Comparison of ENCODE assay signal across 8 cellular contexts in genomic region chr1:192530254-192530653, GRCh38.
DNase-seq lines count a peak whose midpoint lies in the region; ATAC-seq, FAIRE-seq and TF ChIP-seq lines count a peak whose summit lies in the region.

No MANE protein-coding gene starts in this region.

- no peaks in the 10 kb centered on the region for H3K27me3 ChIP-seq in DND-41 (ENCODE audit: insufficient read depth, low read length, poor library complexity)

- peaks cover 8% of the 10 kb centered on the region; the same call in 1 of the 2 replicates for H3K79me2 ChIP-seq in DND-41 (ENCODE audit: insufficient read depth, low read length)

- no peaks in the 10 kb centered on the region for H4K20me1 ChIP-seq in DND-41 (ENCODE audit: insufficient read depth, low read length)

- no peaks in the 10 kb centered on the region for H3K9me3 Mint-ChIP-seq in effector memory CD8-positive, alpha-beta T cell

- H2AFZ ChIP-seq in DND-41 (ENCODE audit: low read depth, low read length): peak overlapping the region; percentile 57

- peak overlapping the region; percentile 9 to 20 for H3K4me3 Mint-ChIP-seq in effector memory CD8-positive, alpha-beta T cell

- H3K9ac ChIP-seq in DND-41 (ENCODE audit: low read depth, low read length): peak overlapping the region; percentile 52

- peak; percentile 56 for ATAC-seq in DND-41 (ENCODE audit: insufficient read depth, low read depth)
- ATAC-seq in GM21381 (IDR thresholded peaks at IDR 0.05; ENCODE audit: unreplicated experiment): peak; percentile 94
- ATAC-seq in HG03558 (IDR thresholded peaks at IDR 0.05; ENCODE audit: extremely low read depth, unreplicated experiment): peak; percentile 90
- peak; percentile 61 for ATAC-seq in effector memory CD8-positive, alpha-beta T cell (replicated peaks)
- ATAC-seq in stimulated activated naive CD8-positive, alpha-beta T cell treated with anti-CD3 and anti-CD28 coated beads, Interleukin-15, Interleukin-2, amounts not matched to agents 100 U/mL and 50 U/mL, for 24 hours: peak; percentile 58

- H3K4me2 ChIP-seq in DND-41 (ENCODE audit: insufficient read depth, low read length): peak overlapping the region; percentile 57

- H3K27ac ChIP-seq in DND-41 (ENCODE audit: low read length): peak overlapping the region; percentile 88

- FAIRE-seq in RCC 7860 (lab: Jason Lieb, UNC): no peak

- peak overlapping the region in 1 of 2 donors; percentile 83 for H3K27ac Mint-ChIP-seq in effector memory CD8-positive, alpha-beta T cell

- H3K27me3 Mint-ChIP-seq in effector memory CD8-positive, alpha-beta T cell: no peaks in the 10 kb centered on the region

- DNase-seq in DND-41 (no peak), DMS53 treated with DMSO at 0.1 percent for 48 hours (lab: John Stamatoyannopoulos, UW; ENCODE audit: unreplicated experiment) (no peak), NCI-H2196 (lab: John Stamatoyannopoulos, UW; ENCODE audit: unreplicated experiment) (no peak), RCC 7860 (ENCODE audit: low spot score) (no peak)
- DNase-seq in effector memory CD8-positive, alpha-beta T cell: no peak
- DNase-seq in stimulated activated naive CD8-positive, alpha-beta T cell treated with anti-CD3 and anti-CD28 coated beads, Interleukin-15, Interleukin-2, amounts not matched to agents 100 U/mL and 50 U/mL, for 24 hours: no peak

- no peaks in the 10 kb centered on the region for H3K9me3 ChIP-seq in DND-41 (ENCODE audit: insufficient read depth, low read length, severe bottlenecking)

- H3K36me3 Mint-ChIP-seq in effector memory CD8-positive, alpha-beta T cell (ENCODE audit: insufficient read depth): no peaks in the 10 kb centered on the region

- peaks cover 15 to 26% of the 10 kb centered on the region in 2 donors for H3K4me1 Mint-ChIP-seq in effector memory CD8-positive, alpha-beta T cell (ENCODE audit: low read depth in 2 of 2)

- peaks cover 66% of the 10 kb centered on the region for H3K4me1 ChIP-seq in DND-41 (ENCODE audit: insufficient read depth, low read length)

- peak overlapping the region in 1 of 2 experiments; percentile 33; a peak in 2 of 4 replicates for H3K4me3 ChIP-seq in DND-41 (ENCODE audit: low read depth in 1 of 2, low read length in 2 of 2)

- TF ChIP-seq CTCF in DND-41 (IDR thresholded peaks at IDR 0.05; ENCODE audit: borderline replicate concordance, extremely low read depth, low read length, poor library complexity, severe bottlenecking): no peak

- no peaks in the 10 kb centered on the region for H3K36me3 ChIP-seq in DND-41 (ENCODE audit: insufficient read depth, low read length)
